8 cellular contexts compared by ENCODE assay signal in genomic region chr10:102628451-102628911, GRCh38. TPM values are rescaled to one million over a fixed set of nuclear protein-coding genes. Genes with fewer than 3 reads are reported as not detected.
DNase-seq lines count a peak whose midpoint lies in the region; ATAC-seq and TF ChIP-seq lines count a peak whose summit lies in the region.

No MANE protein-coding gene starts in this region.

- POLR2A ChIA-PET in BJ (lab: Charles Lee), result interaction anchor here (0.6 kb wide), 1 partner anchor 47 kb away, joined by 4 read pairs; no protein-coding TSS in a partner anchor

- H3K79me2 ChIP-seq in parathyroid adenoma, result no peaks in the 10 kb centered on the region

- no peaks in the 10 kb centered on the region for H3K9me3 ChIP-seq in parathyroid adenoma (ENCODE audit: control insufficient read depth, low read length)

- ATAC-seq in SK-N-SH treated with all-trans-retinoic acid at 6 μM for 48 hours (peak; percentile 50), GM18870 (IDR thresholded peaks at IDR 0.05; ENCODE audit: unreplicated experiment) (no peak)

- no peak overlapping the region for H3K4me2 ChIP-seq in parathyroid adenoma (ENCODE audit: low read length)

- H3K9ac ChIP-seq in parathyroid adenoma, result peak overlapping the region; percentile 5

- H3K27ac ChIP-seq in parathyroid adenoma, result peak overlapping the region; percentile 98

- CTCF ChIA-PET in BJ (lab: Yijun Ruan, JAX), result interaction anchor here (0.8 to 1.8 kb wide), 11 partner anchors 10 to 125 kb away, joined by 3 to 6 read pairs (median 3); partner anchors contain the start of gene SUFU

- H2AFZ ChIP-seq in parathyroid adenoma, result peak overlapping the region; percentile 72

- H3K27me3 ChIP-seq in BJ (ENCODE audit: control insufficient read depth, insufficient read depth, low read length) (no peaks in the 10 kb centered on the region), parathyroid adenoma (ENCODE audit: control insufficient read depth, insufficient read depth, low read length) (no peaks in the 10 kb centered on the region)

- H3K4me1 ChIP-seq in parathyroid adenoma, result peaks cover 95% of the 10 kb centered on the region

- H3K4me3 ChIP-seq in BJ (ENCODE audit: low read depth, low read length), result no peak overlapping the region
- no peak overlapping the region for H3K4me3 ChIP-seq in parathyroid adenoma (ENCODE audit: low read depth, low read length)

- H3K36me3 ChIP-seq in BJ (ENCODE audit: control insufficient read depth, insufficient read depth, low read length) (peaks cover 4% of the 10 kb centered on the region; the same call in 1 of the 2 replicates), parathyroid adenoma (ENCODE audit: control insufficient read depth, insufficient read depth, low read length) (no peaks in the 10 kb centered on the region)

- DNase-seq in BJ (ENCODE audit: low read depth) (no peak), glomerular visceral epithelial cell (ENCODE audit: extremely low spot score) (peak; percentile 79), HT-29 (ENCODE audit: low spot score) (no peak)
- no peak for DNase-seq in stimulated activated CD4-positive, alpha-beta T cell treated with anti-CD3 and anti-CD28 coated beads, Interleukin-4, amount 100 ng/mL, for 24 hours
- DNase-seq in activated T-cell treated with anti-CD3 and anti-CD28 coated beads, Interleukin-2, amount 50 U/mL, for 1 hour, result no peak

- TF ChIP-seq CTCF in BJ (IDR thresholded peaks at IDR 0.05; ENCODE audit: insufficient read depth, low read depth, low read length) (0 out of 2 replicates have a peak, but pooled peaks have one; percentile 11), parathyroid adenoma (IDR thresholded peaks at IDR 0.05) (peak; percentile 19)

TF ChIP-seq in SK-N-SH treated with all-trans-retinoic acid at 6 μM for 48 hours, 23 proteins besides CTCF, POLR2A, EP300 and RAD21:
- TF ChIP-seq ZNF8 (CRISPR knock-in tag; IDR thresholded peaks at IDR 0.05) (0 out of 2 replicates have a peak, but pooled peaks have one; percentile 2), ZNF565 (CRISPR knock-in tag; conservative IDR thresholded peaks at IDR 0.05; ENCODE audit: low read depth) (no peak)

RNA-seq across cellular contexts. Expression of gene TRIM8, which starts 15.8 kb away (rescaled TPM):
- 60.4 and 105 TPM in 2 replicates for polyA plus RNA-seq in BJ (2011; rRNA removed)
- 45.1 and 46.2 TPM in 2 replicates for polyA minus RNA-seq in BJ (2011; rRNA and poly(A)+ RNA removed)
- total RNA-seq in HT-29 (2014; rRNA removed; shearing (Covaris generic)), result 81.2 and 82.3 TPM in 2 replicates
